ENCODE assay signal across 8 cellular contexts in the genomic region with DNA sequence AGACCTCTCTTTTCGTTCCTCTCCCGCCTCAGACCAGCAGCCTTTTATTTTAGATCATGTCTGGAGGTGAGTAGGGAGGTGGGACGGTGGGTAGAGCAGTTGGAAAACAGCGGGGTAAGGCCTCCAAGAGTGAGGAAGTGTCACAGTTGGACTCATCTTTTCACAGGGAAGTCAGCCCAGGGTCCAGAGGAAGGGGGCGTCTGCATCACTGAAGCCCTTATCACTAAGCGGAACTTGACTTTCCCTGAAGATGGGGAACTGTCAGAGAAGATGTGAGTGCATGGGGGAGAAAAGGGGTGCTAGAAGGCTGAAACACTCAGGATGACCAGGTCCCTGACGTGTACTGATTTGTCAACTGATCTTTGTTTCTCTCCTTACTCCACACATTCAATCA. TPM values are rescaled to one million over a fixed set of nuclear protein-coding genes. Genes with fewer than 3 reads are reported as not detected.
DNase-seq lines count a peak whose midpoint lies in the region; ATAC-seq and TF ChIP-seq lines count a peak whose summit lies in the region.

No MANE protein-coding gene starts in this region.

- H3K4me3 ChIP-seq in AG10803 (ENCODE audit: low read length), result peak overlapping the region; percentile 98
- peak overlapping the region; percentile 59 for H3K4me3 ChIP-seq in thymus (ENCODE audit: low read length)

- TF ChIP-seq CTCF in AG10803 (conservative IDR thresholded peaks at IDR 0.05; ENCODE audit: low read length), result no peak

- DNase-seq in AG10803 (ENCODE audit: low read depth) (no peak), left colon (no peak), 8988T (no peak), T-helper 9 cell (no peak)

- peaks cover 11% of the 10 kb centered on the region for H3K4me1 ChIP-seq in thymus (ENCODE audit: control insufficient read depth, insufficient read depth, low read length)

- WGBS in thymus, result 16% methylated on average over 7 of the region's 7 CpGs

- intact Hi-C loops in left colon (cut with DNase I, micrococcal nuclease), result no loop called here

- peaks cover 1% of the 10 kb centered on the region for H3K9me3 ChIP-seq in thymus (ENCODE audit: control insufficient read depth)

- no peaks in the 10 kb centered on the region for H3K27me3 ChIP-seq in thymus (ENCODE audit: control insufficient read depth, insufficient read depth)

- ATAC-seq in HG03460 (IDR thresholded peaks at IDR 0.05; ENCODE audit: unreplicated experiment), result peak; percentile 21
- peak; percentile 5 for ATAC-seq in left colon
- ATAC-seq in GM21786 (IDR thresholded peaks at IDR 0.05; ENCODE audit: unreplicated experiment), result no peak

- peaks cover 21% of the 10 kb centered on the region for H3K36me3 ChIP-seq in thymus (ENCODE audit: control insufficient read depth, insufficient read depth)

- H3K27ac ChIP-seq in angular gyrus (ENCODE audit: low read depth, low read length) (peak overlapping the region; percentile 13), thymus (ENCODE audit: low read depth) (no peak overlapping the region)

RNA-seq across cellular contexts. Expression of a gene that starts 0.5 kb away (rescaled TPM):
- total RNA-seq in left colon, result under 1 TPM in 1 of 2 donors, not detected in 1; 0.42 TPM
- 2.4 TPM for polyA plus RNA-seq in thymus

RNA-seq across cellular contexts. Expression of a gene that starts 0.6 kb away (rescaled TPM):
- total RNA-seq in left colon, result 10 to 100 TPM; 31.5 to 37.5 TPM
- 41.1 TPM for polyA plus RNA-seq in thymus

RNA-seq across cellular contexts. Expression of a gene that starts 9.1 kb away (rescaled TPM):
- total RNA-seq in left colon, result 10 to 100 TPM; 51.0 to 53.7 TPM
- 39.4 TPM for polyA plus RNA-seq in thymus

RNA-seq across cellular contexts. Expression of a gene that starts 10.3 kb away (rescaled TPM):
- total RNA-seq in left colon, result 10 to 100 TPM; 58.9 to 87.0 TPM
- polyA plus RNA-seq in thymus, result 13.3 TPM

RNA-seq across cellular contexts. Expression of a gene that starts 19.0 kb away (rescaled TPM):
- total RNA-seq in left colon, result 10 to 100 TPM in 1 of 2 donors, 1 to 10 TPM in 1; 4.4 to 20.5 TPM
- 4.6 TPM for polyA plus RNA-seq in thymus
